23 cellular contexts compared by ENCODE assay signal in genomic region chr12:100799770-100800169, GRCh38. TPM values are rescaled to one million over a fixed set of nuclear protein-coding genes. Genes with fewer than 3 reads are reported as not detected.
DNase-seq lines count a peak whose midpoint lies in the region; ATAC-seq, FAIRE-seq and TF ChIP-seq lines count a peak whose summit lies in the region.
"Had no signal": no experiment of that assay in that cellular context is flagged by ENCODE, and none has a peak within 500 bp of the region (broad histone marks: within the 10 kb centered on the region; RNA-seq: fewer than 3 reads in every experiment).

No MANE protein-coding gene starts in this region.

- peaks cover 0 to 14% of the 10 kb centered on the region in 2 experiments; a peak in 2 of 4 replicates for H3K79me1 ChIP-seq in IMR-90 (ENCODE audit: low read depth in 1 of 2, low read length in 2 of 2)

- peak overlapping the region; percentile 85 for H2BK20ac ChIP-seq in IMR-90 (ENCODE audit: low read depth, low read length)

- intact Hi-C loops in IMR-90 (cut with micrococcal nuclease): loop anchor here (2.0 to 5.0 kb wide), 2 partner anchors 21 to 113 kb away; no protein-coding TSS in a partner anchor

- H3K27me3 ChIP-seq in IMR-90 (ENCODE audit: control insufficient read depth, insufficient read depth, low read length) (no peaks in the 10 kb centered on the region), bronchial epithelial cell (ENCODE audit: control insufficient read depth, insufficient read depth, low read length) (no peaks in the 10 kb centered on the region)
- H3K27me3 ChIP-seq: BLaER1, brain microvascular endothelial cell, sigmoid colon had no signal

- peak overlapping the region; percentile 82 for H3K27ac ChIP-seq in IMR-90 (ENCODE audit: insufficient read depth, low read length)
- H3K27ac ChIP-seq: BLaER1, sigmoid colon had no signal

- DNase-seq in IMR-90 (peak; percentile 75), bronchial epithelial cell (ENCODE audit: low read depth) (peak; percentile 52), inferior parietal cortex (ENCODE audit: extremely low spot score) (peak; percentile 73), superior temporal gyrus (ENCODE audit: extremely low spot score) (peak; percentile 89), epidermal melanocyte (ENCODE audit: insufficient read length, low spot score) (no peak), NCI-H1105 treated with DMSO at 0.1 percent for 48 hours (lab: John Stamatoyannopoulos, UW) (no peak)
- DNase-seq: activated CD4-positive, alpha-beta T cell treated with anti-CD3 and anti-CD28 coated beads for 36 hours; activated naive CD4-positive, alpha-beta T cell treated with anti-CD3 and anti-CD28 coated beads for 36 hours; activated T-cell treated with anti-CD3 and anti-CD28 coated beads, Interleukin-2, amount 50 U/mL, for 1 hour; brain microvascular endothelial cell; MV-4-11; NCI-H2081 treated with DMSO at 0.1 percent for 48 hours; NCI-H524 treated with DMSO at 0.1 percent for 48 hours; sigmoid colon; stimulated activated CD4-positive, alpha-beta T cell treated with anti-CD3 and anti-CD28 coated beads, Interleukin-2, amount 100 ng/mL, for 24 hours; T1000 had no signal

- H3K14ac ChIP-seq in IMR-90 (replicated peaks; ENCODE audit: low read depth, low read length): no peak overlapping the region; the same call in 1 of the 2 replicates

- H3K4me2 ChIP-seq in IMR-90 (ENCODE audit: low read depth, low read length): peak overlapping the region; percentile 19; the same call in 1 of the 2 replicates
- H3K4me2 ChIP-seq: BLaER1 had no signal

- peak overlapping the region; percentile 98 for H2BK120ac ChIP-seq in IMR-90 (ENCODE audit: low read depth, low read length)

- peak overlapping the region; percentile 100 for H2BK5ac ChIP-seq in IMR-90 (ENCODE audit: low read depth, low read length, poor library complexity, severe bottlenecking)

- BruUV-seq in IMR-90 (replicated peaks; lab: Mats Ljungman, UMichigan): no TSS peak

- WGBS in IMR-90 (ENCODE audit: extremely low coverage in 2 of 2, insufficient read length in 1 of 2), 2 experiments: 17% methylated on average over 1 of the region's 2 CpGs; no CpG with 5 or more reads in 1 of the 2 experiments

- peak overlapping the region; percentile 55 for H2AFZ ChIP-seq in IMR-90 (replicated peaks; ENCODE audit: low read length, poor library complexity)

- in situ Hi-C loops in IMR-90 (cut with MboI; ENCODE audit: low sequenced_read_pairs): no loop called here

- peak overlapping the region; percentile 40; the same call in 1 of the 2 replicates for H3K56ac ChIP-seq in IMR-90 (ENCODE audit: extremely low read depth, insufficient read depth, low read length)

- no peak overlapping the region for H2AK5ac ChIP-seq in IMR-90 (ENCODE audit: low read depth, low read length)

- H3K4ac ChIP-seq in IMR-90 (ENCODE audit: low read depth, low read length): peak overlapping the region; percentile 99

- TF ChIP-seq POLR2A in IMR-90 (IDR thresholded peaks at IDR 0.05; ENCODE audit: low read depth, low read length): no peak

- H2AK9ac ChIP-seq in IMR-90 (replicated peaks; ENCODE audit: low read depth, low read length, poor library complexity): peak overlapping the region; percentile 85

- peaks cover 5% of the 10 kb centered on the region; the same call in 1 of the 2 replicates for H3K9me1 ChIP-seq in IMR-90 (ENCODE audit: insufficient read depth, low read length)

- H3K9ac ChIP-seq in IMR-90 (ENCODE audit: low read depth, low read length): no peak overlapping the region
- H3K9ac ChIP-seq: BLaER1 had no signal

- H4K5ac ChIP-seq in IMR-90 (ENCODE audit: low read depth, low read length): peak overlapping the region; percentile 41

- CTCF ChIA-PET in IMR-90 (lab: Yijun Ruan, JAX): no interaction called here

- TF ChIP-seq CTCF in IMR-90 (conservative IDR thresholded peaks at IDR 0.05; ENCODE audit: low read depth, low read length) (no peak), bronchial epithelial cell (IDR thresholded peaks at IDR 0.05; ENCODE audit: insufficient read depth, low read length, severe bottlenecking) (no peak)

- H3K4me1 ChIP-seq in IMR-90 (ENCODE audit: control insufficient read depth, insufficient read depth, low read length): peaks cover 20% of the 10 kb centered on the region
- H3K4me1 ChIP-seq: BLaER1 had no signal

- H3K4me3 ChIP-seq in IMR-90 (ENCODE audit: insufficient read depth, low read depth, low read length) (no peak overlapping the region), bronchial epithelial cell (ENCODE audit: low read depth, low read length) (no peak overlapping the region)
- H3K4me3 ChIP-seq: BLaER1, sigmoid colon had no signal

- peak overlapping the region; percentile 29; the same call in 1 of the 3 replicates for H2BK15ac ChIP-seq in IMR-90 (ENCODE audit: low read depth, low read length)

- no peak for FAIRE-seq in bronchial epithelial cell (lab: Jason Lieb, UNC)
- FAIRE-seq: D721Med had no signal

- H3K18ac ChIP-seq in IMR-90 (ENCODE audit: low read depth, low read length): peak overlapping the region; percentile 58

- peak; percentile 30 for ATAC-seq in IMR-90 (ENCODE audit: low read depth)
- ATAC-seq in GM18502 (IDR thresholded peaks at IDR 0.05; ENCODE audit: poor library complexity, unreplicated experiment): no peak
- ATAC-seq: activated CD4-positive, alpha-beta T cell treated with anti-CD3 and anti-CD28 coated beads for 36 hours; left lobe of liver; SK-N-SH treated with all-trans-retinoic acid at 6 μM for 48 hours had no signal

- TF ChIP-seq RAD21 in IMR-90 (IDR thresholded peaks at IDR 0.05; ENCODE audit: low read length): no peak

- POLR2A ChIA-PET in IMR-90 (lab: Charles Lee; ENCODE audit: unreplicated experiment): no interaction called here

- dilution Hi-C loops in IMR-90 (cut with HindIII; ENCODE audit: low sequenced_read_pairs, unreplicated experiment): no loop called here

- H3K9me3 ChIP-seq in IMR-90 (ENCODE audit: control insufficient read depth, insufficient read depth, low read length): no peaks in the 10 kb centered on the region
- H3K9me3 ChIP-seq: BLaER1, sigmoid colon had no signal

- H4K91ac ChIP-seq in IMR-90 (ENCODE audit: insufficient read depth, low read depth, low read length): peak overlapping the region; percentile 79

- peak overlapping the region; percentile 81 for H3K23ac ChIP-seq in IMR-90 (ENCODE audit: low read depth, low read length)

- H4K8ac ChIP-seq in IMR-90 (ENCODE audit: low read depth in 2 of 2, low read length in 2 of 2): peak overlapping the region; percentile 77 to 99; a peak in 3 of 4 replicates

- H3K36me3 ChIP-seq in IMR-90 (ENCODE audit: control insufficient read depth, insufficient read depth, low read length): peaks cover 2% of the 10 kb centered on the region; the same call in 1 of the 2 replicates
- H3K36me3 ChIP-seq in bronchial epithelial cell (ENCODE audit: control insufficient read depth, insufficient read depth, low read length): no peaks in the 10 kb centered on the region
- H3K36me3 ChIP-seq: BLaER1, brain microvascular endothelial cell, sigmoid colon had no signal

- no peaks in the 10 kb centered on the region for H4K20me1 ChIP-seq in IMR-90 (ENCODE audit: insufficient read depth, low read length)
- H4K20me1 ChIP-seq: BLaER1 had no signal

TF ChIP-seq in IMR-90, 13 proteins besides CTCF, POLR2A, EP300 and RAD21:
- TF ChIP-seq MAZ (IDR thresholded peaks at IDR 0.05; ENCODE audit: borderline replicate concordance, low read depth, low read length) (no peak), MAFK (IDR thresholded peaks at IDR 0.05; ENCODE audit: low read depth, low read length) (no peak), NFE2L2 (IDR thresholded peaks at IDR 0.05; ENCODE audit: low read depth, low read length) (no peak), MXI1 (IDR thresholded peaks at IDR 0.05; ENCODE audit: borderline replicate concordance, low read depth, low read length) (no peak), RCOR1 (IDR thresholded peaks at IDR 0.05; ENCODE audit: insufficient replicate concordance, low read length) (no peak), BHLHE40 (IDR thresholded peaks at IDR 0.05; ENCODE audit: low read depth, low read length) (no peak), CEBPB (IDR thresholded peaks at IDR 0.05; ENCODE audit: low read depth, low read length) (peak; percentile 58), USF2 (IDR thresholded peaks at IDR 0.05; ENCODE audit: low read depth, low read length) (no peak), SMC3 (IDR thresholded peaks at IDR 0.05; ENCODE audit: low read depth, low read length) (no peak), FOS (IDR thresholded peaks at IDR 0.05; ENCODE audit: low read depth, low read length) (peak; percentile 92; the same call in 1 of the 2 replicates), RFX5 (IDR thresholded peaks at IDR 0.05; ENCODE audit: low read depth, low read length) (no peak), CHD1 (IDR thresholded peaks at IDR 0.05; ENCODE audit: low read depth, low read length) (no peak)
- TF ChIP-seq, protein P1, sequence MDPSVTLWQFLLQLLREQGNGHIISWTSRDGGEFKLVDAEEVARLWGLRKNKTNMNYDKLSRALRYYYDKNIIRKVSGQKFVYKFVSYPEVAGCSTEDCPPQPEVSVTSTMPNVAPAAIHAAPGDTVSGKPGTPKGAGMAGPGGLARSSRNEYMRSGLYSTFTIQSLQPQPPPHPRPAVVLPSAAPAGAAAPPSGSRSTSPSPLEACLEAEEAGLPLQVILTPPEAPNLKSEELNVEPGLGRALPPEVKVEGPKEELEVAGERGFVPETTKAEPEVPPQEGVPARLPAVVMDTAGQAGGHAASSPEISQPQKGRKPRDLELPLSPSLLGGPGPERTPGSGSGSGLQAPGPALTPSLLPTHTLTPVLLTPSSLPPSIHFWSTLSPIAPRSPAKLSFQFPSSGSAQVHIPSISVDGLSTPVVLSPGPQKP (IDR thresholded peaks at IDR 0.05; ENCODE audit: borderline replicate concordance, low read depth, low read length): no peak

RNA-seq across cellular contexts. Expression of gene ANO4, which starts 5.2 kb away (rescaled TPM):
- 7.2 and 10.2 TPM in 2 replicates for total RNA-seq in IMR-90 (2012; rRNA removed)
- 3.2 and 4.7 TPM in 2 replicates for polyA plus RNA-seq in IMR-90 (2012; rRNA removed)
- polyA plus RNA-seq in IMR-90 (2012; cell fraction: cytosol; rRNA removed): 1.4 and 1.9 TPM in 2 replicates
- polyA plus RNA-seq in IMR-90 (2012; cell fraction: nucleus; rRNA removed; ENCODE audit: low replicate concordance): 1.1 and 6.1 TPM in 2 replicates
- total RNA-seq in bronchial epithelial cell: 2.4 TPM in 2 replicates
- total RNA-seq: activated CD4-positive, alpha-beta T cell treated with anti-CD3 and anti-CD28 coated beads for 36 hours; activated naive CD4-positive, alpha-beta T cell treated with anti-CD3 and anti-CD28 coated beads for 36 hours; OCI-LY7 had no signal
- polyA plus RNA-seq: IgD-negative memory B cell had no signal

Comparison
In these comparisons a context has a peak if more than half of its experiments do, and no peak if none do; other contexts are left out.
1. DNase-seq: peak in IMR-90 (single experiment), bronchial epithelial cell (single experiment), inferior parietal cortex (single experiment) and superior temporal gyrus (single experiment); none in epidermal melanocyte (single experiment) and NCI-H1105 treated with DMSO at 0.1 percent for 48 hours (single experiment).